ENCODE assay signal across 17 cellular contexts in genomic region chr4:1231637-1232360, GRCh38. TPM values are rescaled to one million over a fixed set of nuclear protein-coding genes. Genes with fewer than 3 reads are reported as not detected.
DNase-seq lines count a peak whose midpoint lies in the region; ATAC-seq and TF ChIP-seq lines count a peak whose summit lies in the region.
"Had no signal": no experiment of that assay in that cellular context is flagged by ENCODE, and none has a peak within 500 bp of the region (broad histone marks: within the 10 kb centered on the region; RNA-seq: fewer than 3 reads in every experiment).

No MANE protein-coding gene starts in this region.

- no peak for TF ChIP-seq CTCF in activated CD8-positive, alpha-beta T cell treated with anti-CD3 and anti-CD28 coated beads for 36 hours (IDR thresholded peaks at IDR 0.05)
- no peak for TF ChIP-seq CTCF in osteocyte (IDR thresholded peaks at IDR 0.05)

- H3K4me3 Mint-ChIP-seq in activated naive CD4-positive, alpha-beta T cell treated with anti-CD3 and anti-CD28 coated beads for 36 hours: no peak overlapping the region
- no peak overlapping the region for H3K4me3 Mint-ChIP-seq in activated CD8-positive, alpha-beta T cell treated with anti-CD3 and anti-CD28 coated beads for 36 hours
- no peak overlapping the region for H3K4me3 Mint-ChIP-seq in osteocyte (ENCODE audit: unreplicated experiment)
- H3K4me3 Mint-ChIP-seq: stimulated activated memory B cell treated with anti-CD40 and anti-IgM and Interleukin-4, amounts not matched to agents 10 μg/mL and 1 μg/mL and 100 μg/mL, for 72 hours had no signal

- H3K9me3 Mint-ChIP-seq in activated naive CD4-positive, alpha-beta T cell treated with anti-CD3 and anti-CD28 coated beads for 36 hours: no peaks in the 10 kb centered on the region
- no peaks in the 10 kb centered on the region for H3K9me3 Mint-ChIP-seq in activated CD8-positive, alpha-beta T cell treated with anti-CD3 and anti-CD28 coated beads for 36 hours
- H3K9me3 Mint-ChIP-seq in osteocyte (ENCODE audit: unreplicated experiment): no peaks in the 10 kb centered on the region
- H3K9me3 Mint-ChIP-seq: stimulated activated memory B cell treated with anti-CD40 and anti-IgM and Interleukin-4, amounts not matched to agents 10 μg/mL and 1 μg/mL and 100 μg/mL, for 72 hours had no signal

- CTCF ChIA-PET in activated naive CD4-positive, alpha-beta T cell treated with anti-CD3 and anti-CD28 coated beads for 36 hours (lab: Charles Lee): no interaction called here
- CTCF ChIA-PET in activated CD8-positive, alpha-beta T cell treated with anti-CD3 and anti-CD28 coated beads for 36 hours (lab: Charles Lee): no interaction called here

- no peaks in the 10 kb centered on the region for H3K27me3 Mint-ChIP-seq in activated naive CD4-positive, alpha-beta T cell treated with anti-CD3 and anti-CD28 coated beads for 36 hours (ENCODE audit: low read depth)
- no peaks in the 10 kb centered on the region for H3K27me3 Mint-ChIP-seq in activated CD8-positive, alpha-beta T cell treated with anti-CD3 and anti-CD28 coated beads for 36 hours
- H3K27me3 Mint-ChIP-seq in osteocyte (ENCODE audit: unreplicated experiment): no peaks in the 10 kb centered on the region
- H3K27me3 Mint-ChIP-seq: stimulated activated memory B cell treated with anti-CD40 and anti-IgM and Interleukin-4, amounts not matched to agents 10 μg/mL and 1 μg/mL and 100 μg/mL, for 72 hours had no signal

- H3K27ac Mint-ChIP-seq in activated naive CD4-positive, alpha-beta T cell treated with anti-CD3 and anti-CD28 coated beads for 36 hours: peak overlapping the region; percentile 18
- peak overlapping the region; percentile 19 for H3K27ac Mint-ChIP-seq in activated CD8-positive, alpha-beta T cell treated with anti-CD3 and anti-CD28 coated beads for 36 hours
- H3K27ac Mint-ChIP-seq in osteocyte (ENCODE audit: unreplicated experiment): peak overlapping the region; percentile 85
- H3K27ac Mint-ChIP-seq: stimulated activated memory B cell treated with anti-CD40 and anti-IgM and Interleukin-4, amounts not matched to agents 10 μg/mL and 1 μg/mL and 100 μg/mL, for 72 hours had no signal

- intact Hi-C loops in activated naive CD4-positive, alpha-beta T cell treated with anti-CD3 and anti-CD28 coated beads for 36 hours (cut with micrococcal nuclease): no loop called here
- intact Hi-C loops in activated CD8-positive, alpha-beta T cell treated with anti-CD3 and anti-CD28 coated beads for 36 hours (cut with micrococcal nuclease): no loop called here

- H3K4me1 Mint-ChIP-seq in activated naive CD4-positive, alpha-beta T cell treated with anti-CD3 and anti-CD28 coated beads for 36 hours (ENCODE audit: low read depth): no peaks in the 10 kb centered on the region
- H3K4me1 Mint-ChIP-seq in activated CD8-positive, alpha-beta T cell treated with anti-CD3 and anti-CD28 coated beads for 36 hours (ENCODE audit: low read depth): peaks cover 2% of the 10 kb centered on the region
- H3K4me1 Mint-ChIP-seq in osteocyte (ENCODE audit: unreplicated experiment): peaks cover 30% of the 10 kb centered on the region

- H3K36me3 Mint-ChIP-seq in activated naive CD4-positive, alpha-beta T cell treated with anti-CD3 and anti-CD28 coated beads for 36 hours (ENCODE audit: low read depth): peaks cover 25% of the 10 kb centered on the region
- peaks cover 28% of the 10 kb centered on the region for H3K36me3 Mint-ChIP-seq in activated CD8-positive, alpha-beta T cell treated with anti-CD3 and anti-CD28 coated beads for 36 hours (ENCODE audit: low read depth)
- peaks cover 48% of the 10 kb centered on the region for H3K36me3 Mint-ChIP-seq in osteocyte (ENCODE audit: unreplicated experiment)

- no peak for ATAC-seq in activated CD8-positive, alpha-beta T cell treated with anti-CD3 and anti-CD28 coated beads for 36 hours
- ATAC-seq: stimulated activated memory B cell treated with anti-CD40 and anti-IgM and Interleukin-4, amounts not matched to agents 10 μg/mL and 1 μg/mL and 100 μg/mL, for 72 hours had no signal

- POLR2A ChIA-PET in activated CD8-positive, alpha-beta T cell treated with anti-CD3 and anti-CD28 coated beads for 36 hours (lab: Charles Lee): no interaction called here

- no peak for DNase-seq in activated naive CD4-positive, alpha-beta T cell treated with anti-CD3 and anti-CD28 coated beads for 36 hours
- no peak for DNase-seq in activated naive CD4-positive, alpha-beta T cell (lab: John Stamatoyannopoulos, UW)
- no peak for DNase-seq in activated CD8-positive, alpha-beta T cell treated with anti-CD3 and anti-CD28 coated beads for 36 hours
- DNase-seq in fibroblast of gingiva (ENCODE audit: low read depth): peak; percentile 39
- no peak for DNase-seq in osteocyte (ENCODE audit: extremely low spot score, unreplicated experiment)
- DNase-seq in NCI-H2227 (lab: John Stamatoyannopoulos, UW; ENCODE audit: unreplicated experiment): no peak
- no peak for DNase-seq in cerebellar cortex (ENCODE audit: low spot score)
- no peak for DNase-seq in DMS53 (lab: John Stamatoyannopoulos, UW)
- DNase-seq: activated CD4-positive, alpha-beta T cell treated with anti-CD3 and anti-CD28 coated beads, Interleukin-2, amount 50 U/mL, for 1 hour; activated gamma-delta T cell treated with Interleukin-2 at 50 U/mL for 16 hours; central memory CD4-positive, alpha-beta T cell; effector CD4-positive, alpha-beta T cell; IMR-90; NCI-H1436 treated with DMSO at 0.1 percent for 48 hours; NCI-H2171; NCI-H748 treated with DMSO at 0.1 percent for 48 hours had no signal

RNA-seq across cellular contexts. Expression of gene CTBP1, which starts 17.1 kb away (rescaled TPM):
- 100 to 1,000 TPM; 136 to 140 TPM for total RNA-seq in activated naive CD4-positive, alpha-beta T cell treated with anti-CD3 and anti-CD28 coated beads for 36 hours
- 100 to 1,000 TPM; 136 TPM for total RNA-seq in activated CD8-positive, alpha-beta T cell treated with anti-CD3 and anti-CD28 coated beads for 36 hours
- 172 and 176 TPM in 2 replicates for total RNA-seq in osteocyte

RNA-seq across cellular contexts. Expression of gene MAEA, which starts 57.9 kb away (rescaled TPM):
- 10 to 100 TPM; 25.2 to 29.4 TPM for total RNA-seq in activated naive CD4-positive, alpha-beta T cell treated with anti-CD3 and anti-CD28 coated beads for 36 hours
- total RNA-seq in activated CD8-positive, alpha-beta T cell treated with anti-CD3 and anti-CD28 coated beads for 36 hours: 10 to 100 TPM; 32.3 to 37.0 TPM
- 62.5 and 62.9 TPM in 2 replicates for total RNA-seq in osteocyte

RNA-seq across cellular contexts. Expression of gene SPON2, which starts 59.4 kb away (rescaled TPM):
- total RNA-seq in activated naive CD4-positive, alpha-beta T cell treated with anti-CD3 and anti-CD28 coated beads for 36 hours: 1 to 10 TPM; 4.8 to 5.5 TPM
- 10 to 100 TPM in 1 of 2 experiments, 1 to 10 TPM in 1; 9.9 to 10.5 TPM for total RNA-seq in activated CD8-positive, alpha-beta T cell treated with anti-CD3 and anti-CD28 coated beads for 36 hours
- 149 and 168 TPM in 2 replicates for total RNA-seq in osteocyte

Comparison
In these comparisons a context has a peak if more than half of its experiments do, and no peak if none do; other contexts are left out.
1. H3K27ac Mint-ChIP-seq: peak in every context shown above with its lines; median percentile 85 in osteocyte; 19 in activated CD8-positive, alpha-beta T cell treated with anti-CD3 and anti-CD28 coated beads for 36 hours; 18 in activated naive CD4-positive, alpha-beta T cell treated with anti-CD3 and anti-CD28 coated beads for 36 hours.
2. RNA of gene SPON2, which starts 59.4 kb away (total RNA-seq): 149 to 168 TPM in osteocyte; 9.9 to 10.5 TPM in activated CD8-positive, alpha-beta T cell treated with anti-CD3 and anti-CD28 coated beads for 36 hours and 4.8 to 5.5 TPM in activated naive CD4-positive, alpha-beta T cell treated with anti-CD3 and anti-CD28 coated beads for 36 hours; every median in the first group is over 10 times any median in the second.